ENCODE assay signal across 8 cellular contexts in genomic region chr1:212915245-212916091, GRCh38. TPM values are rescaled to one million over a fixed set of nuclear protein-coding genes. Genes with fewer than 3 reads are reported as not detected.
DNase-seq lines count a peak whose midpoint lies in the region; FAIRE-seq and TF ChIP-seq lines count a peak whose summit lies in the region.

No MANE protein-coding gene starts in this region.

- POLR2A ChIA-PET in endothelial cell of umbilical vein (lab: Charles Lee): interaction anchor here (0.5 kb wide), 1 partner anchor 306 kb away, joined by 4 read pairs; no protein-coding TSS in a partner anchor

- H3K79me2 ChIP-seq in endothelial cell of umbilical vein (ENCODE audit: control insufficient read depth, insufficient read depth, low read length) (no peaks in the 10 kb centered on the region), neural progenitor cell (ENCODE audit: low read depth) (no peaks in the 10 kb centered on the region)

- dilution Hi-C loops in endothelial cell of umbilical vein (cut with MboI; ENCODE audit: extremely low pct_ligation_motif_present, low sequenced_read_pairs): no loop called here

- H4K20me1 ChIP-seq in endothelial cell of umbilical vein (replicated peaks; ENCODE audit: control insufficient read depth, extremely low read depth, insufficient read depth, low read length): no peaks in the 10 kb centered on the region
- H4K20me1 ChIP-seq in neural progenitor cell (ENCODE audit: low read depth): no peaks in the 10 kb centered on the region

- H3K36me3 Mint-ChIP-seq in neural progenitor cell (peaks cover 1% of the 10 kb centered on the region), immature natural killer cell (no peaks in the 10 kb centered on the region)

- H3K4me3 ChIP-seq in endothelial cell of umbilical vein (replicated peaks in 1 of 3; ENCODE audit: insufficient read depth in 1 of 3, low read depth in 1 of 3, low read length in 3 of 3) (no peak overlapping the region), neural progenitor cell (no peak overlapping the region)

- H3K4me1 ChIP-seq in endothelial cell of umbilical vein (ENCODE audit: control insufficient read depth, extremely low read depth, insufficient read depth, low read length): no peaks in the 10 kb centered on the region
- peaks cover 16% of the 10 kb centered on the region for H3K4me1 ChIP-seq in neural progenitor cell

- no peaks in the 10 kb centered on the region for H3K9me3 Mint-ChIP-seq in neural progenitor cell
- H3K9me3 Mint-ChIP-seq in immature natural killer cell: no peaks in the 10 kb centered on the region

- no peak for TF ChIP-seq POLR2A in endothelial cell of umbilical vein (IDR thresholded peaks at IDR 0.05; ENCODE audit: low read depth, low read length)

- H3K9me3 ChIP-seq in endothelial cell of umbilical vein (replicated peaks; ENCODE audit: control insufficient read depth, insufficient read depth, low read length): no peaks in the 10 kb centered on the region
- H3K9me3 ChIP-seq in neural progenitor cell (ENCODE audit: low read depth): no peaks in the 10 kb centered on the region

- FAIRE-seq in endothelial cell of umbilical vein (lab: Jason Lieb, UNC): peak; percentile 28

- H3K4me1 Mint-ChIP-seq in neural progenitor cell: peaks cover 26% of the 10 kb centered on the region
- H3K4me1 Mint-ChIP-seq in immature natural killer cell: no peaks in the 10 kb centered on the region

- peak; percentile 12 for DNase-seq in EL
- DNase-seq in NCI-H1092 (lab: John Stamatoyannopoulos, UW): peak; percentile 78
- DNase-seq in endothelial cell of umbilical vein (ENCODE audit: low read depth, low spot score): peak; percentile 56
- DNase-seq in neural progenitor cell (ENCODE audit: low spot score): peak; percentile 36
- no peak for DNase-seq in stimulated activated CD4-positive, alpha-beta T cell treated with anti-CD3 and anti-CD28 coated beads, Interleukin-4, amount 100 ng/mL, for 4 hours
- DNase-seq in activated effector memory CD4-positive, alpha-beta T cell treated with anti-CD3 and anti-CD28 coated beads, Interleukin-2, amount 50 U/mL, for 16 hours: no peak
- no peak for DNase-seq in immature natural killer cell
- no peak for DNase-seq in SW 1271 (lab: John Stamatoyannopoulos, UW)

- no peak overlapping the region for H3K4me3 Mint-ChIP-seq in neural progenitor cell
- H3K4me3 Mint-ChIP-seq in immature natural killer cell: no peak overlapping the region

- no peak overlapping the region for H3K4me2 ChIP-seq in endothelial cell of umbilical vein (ENCODE audit: insufficient read depth, low read length)
- peak overlapping the region; percentile 23 for H3K4me2 ChIP-seq in neural progenitor cell

- H3K9me1 ChIP-seq in endothelial cell of umbilical vein (replicated peaks; ENCODE audit: control insufficient read depth, extremely low read depth, insufficient read depth, low read length): no peaks in the 10 kb centered on the region

- H3F3A ChIP-seq in neural progenitor cell (ENCODE audit: low read depth): peaks cover 22% of the 10 kb centered on the region

- H3K27ac Mint-ChIP-seq in neural progenitor cell (peak overlapping the region; percentile 2), immature natural killer cell (no peak overlapping the region)

- H3K27ac ChIP-seq in endothelial cell of umbilical vein (ENCODE audit: insufficient read depth, low read depth, low read length) (no peak overlapping the region), neural progenitor cell (no peak overlapping the region)

- BruUV-seq in endothelial cell of umbilical vein (replicated peaks; lab: Mats Ljungman, UMichigan): no TSS peak

- H3K9ac ChIP-seq in endothelial cell of umbilical vein (replicated peaks; ENCODE audit: extremely low read depth, insufficient read depth, low read length) (no peak overlapping the region), neural progenitor cell (no peak overlapping the region)

- intact Hi-C loops in endothelial cell of umbilical vein (cut with micrococcal nuclease): loop anchor here (5.0 kb wide), 1 partner anchor 82 kb away; no protein-coding TSS in a partner anchor

- H3K27me3 ChIP-seq in endothelial cell of umbilical vein (ENCODE audit: control insufficient read depth in 2 of 2, insufficient read depth in 2 of 2, low read length in 2 of 2): peaks cover 0 to 12% of the 10 kb centered on the region in 2 experiments
- H3K27me3 ChIP-seq in neural progenitor cell: peaks cover 38% of the 10 kb centered on the region

- H3K36me3 ChIP-seq in endothelial cell of umbilical vein (ENCODE audit: control insufficient read depth in 2 of 2, extremely low read depth in 1 of 2, insufficient read depth in 2 of 2, low read length in 2 of 2): no peaks in the 10 kb centered on the region
- no peaks in the 10 kb centered on the region for H3K36me3 ChIP-seq in neural progenitor cell

- TF ChIP-seq CTCF in endothelial cell of umbilical vein (IDR thresholded peaks at IDR 0.05; ENCODE audit: extremely low read depth in 1 of 2, insufficient read depth in 1 of 2, low read depth in 1 of 2, low read length in 2 of 2): peak; percentile 27 to 45
- TF ChIP-seq CTCF in neural progenitor cell (IDR thresholded peaks at IDR 0.05): peak; percentile 51

- CTCF ChIA-PET in endothelial cell of umbilical vein (lab: Charles Lee): interaction anchor here (1.0 to 1.5 kb wide), 3 partner anchors 13 to 250 kb away, joined by 3 to 10 read pairs (median 4); no protein-coding TSS in a partner anchor

- H2AFZ ChIP-seq in endothelial cell of umbilical vein (ENCODE audit: low read depth, low read length): no peak overlapping the region
- H2AFZ ChIP-seq in neural progenitor cell (replicated peaks): peak overlapping the region; percentile 48

- H3K27me3 Mint-ChIP-seq in neural progenitor cell (ENCODE audit: insufficient read depth, low read depth) (peaks cover 23% of the 10 kb centered on the region), immature natural killer cell (ENCODE audit: low read depth in 3 of 3) (peaks cover 0 to 14% (median 13%) of the 10 kb centered on the region in 3 donors)

TF ChIP-seq in endothelial cell of umbilical vein, 7 proteins besides CTCF, POLR2A, EP300 and RAD21:
- TF ChIP-seq GATA2 (IDR thresholded peaks at IDR 0.05; ENCODE audit: insufficient read depth, insufficient read length, low read depth, low read length): no peak
- TF ChIP-seq MYC (IDR thresholded peaks at IDR 0.05; ENCODE audit: low read depth, low read length): no peak
- TF ChIP-seq EZH2 (IDR thresholded peaks at IDR 0.05; ENCODE audit: borderline replicate concordance, low read depth, low read length, severe bottlenecking): no peak
- no peak for TF ChIP-seq POLR2AphosphoS5 (IDR thresholded peaks at IDR 0.05; ENCODE audit: insufficient read depth, low read depth, low read length)
- no peak for TF ChIP-seq JUN (IDR thresholded peaks at IDR 0.05; ENCODE audit: borderline replicate concordance, insufficient read depth, insufficient read length, low read depth)
- TF ChIP-seq MAX (IDR thresholded peaks at IDR 0.05; ENCODE audit: insufficient read depth, insufficient read length): no peak
- no peak for TF ChIP-seq FOS (IDR thresholded peaks at IDR 0.05; ENCODE audit: borderline replicate concordance, insufficient read depth, low read length)
TF ChIP-seq in endothelial cell of umbilical vein: peak in this region for 0.

RNA-seq across cellular contexts. Expression of gene VASH2, which starts 34.9 kb away (rescaled TPM):
- 1.4 and 2.9 TPM in 2 replicates for total RNA-seq in endothelial cell of umbilical vein
- 0.30 and 0.70 TPM in 2 replicates for polyA plus RNA-seq in endothelial cell of umbilical vein
- polyA plus RNA-seq in endothelial cell of umbilical vein (2011; cell fraction: cytosol; rRNA removed): 0.56 and 0.65 TPM in 2 replicates
- polyA plus RNA-seq in endothelial cell of umbilical vein (2011; cell fraction: nucleus; rRNA removed): 1.8 and 2.5 TPM in 2 replicates
- polyA plus RNA-seq in endothelial cell of umbilical vein (2012): 0.32 and 0.98 TPM in 2 replicates
- 2.6 and 3.0 TPM in 2 replicates for polyA minus RNA-seq in endothelial cell of umbilical vein
- 1.8 TPM for polyA minus RNA-seq in endothelial cell of umbilical vein (2011; cell fraction: cytosol; rRNA and poly(A)+ RNA removed)
- polyA minus RNA-seq in endothelial cell of umbilical vein (2011; cell fraction: nucleus; rRNA and poly(A)+ RNA removed): 1.5 and 2.3 TPM in 2 replicates
- 5.2 and 10.7 TPM in 2 replicates for total RNA-seq in neural progenitor cell (ENCODE audit: low replicate concordance)
- polyA plus RNA-seq in immature natural killer cell: under 1 TPM in 1 of 3 donors, not detected in 2; 0.49 TPM

RNA-seq across cellular contexts. Expression of gene FLVCR1, which starts 57.4 kb away (rescaled TPM):
- total RNA-seq in endothelial cell of umbilical vein (11.9 and 12.0 TPM in 2 replicates), neural progenitor cell (ENCODE audit: low replicate concordance) (30.9 and 33.2 TPM in 2 replicates)
- polyA plus RNA-seq in endothelial cell of umbilical vein (3.2 and 3.5 TPM in 2 replicates), immature natural killer cell (1 to 10 TPM in 2 of 3 donors, under 1 TPM in 1; 0.12 to 4.1 (median 1.6) TPM)
- polyA plus RNA-seq in endothelial cell of umbilical vein (2011; cell fraction: cytosol; rRNA removed): 2.3 and 2.7 TPM in 2 replicates
- 10.2 and 12.2 TPM in 2 replicates for polyA plus RNA-seq in endothelial cell of umbilical vein (2011; cell fraction: nucleus; rRNA removed)
- polyA plus RNA-seq in endothelial cell of umbilical vein (2012): 4.3 and 5.9 TPM in 2 replicates
- polyA minus RNA-seq in endothelial cell of umbilical vein: 13.9 and 16.1 TPM in 2 replicates
- 35.7 TPM for polyA minus RNA-seq in endothelial cell of umbilical vein (2011; cell fraction: cytosol; rRNA and poly(A)+ RNA removed)
- polyA minus RNA-seq in endothelial cell of umbilical vein (2011; cell fraction: nucleus; rRNA and poly(A)+ RNA removed): 11.8 and 17.7 TPM in 2 replicates

Comparison
In these comparisons a context has a peak if more than half of its experiments do, and no peak if none do; other contexts are left out.
1. DNase-seq: peak in EL (single experiment), NCI-H1092 (single experiment), endothelial cell of umbilical vein (single experiment) and neural progenitor cell (single experiment); none in stimulated activated CD4-positive, alpha-beta T cell treated with anti-CD3 and anti-CD28 coated beads, Interleukin-4, amount 100 ng/mL, for 4 hours (0 of 2), activated effector memory CD4-positive, alpha-beta T cell treated with anti-CD3 and anti-CD28 coated beads, Interleukin-2, amount 50 U/mL, for 16 hours (single experiment), immature natural killer cell (0 of 3) and SW 1271 (0 of 2).